Comparison of ENCODE assay signal across 10 cellular contexts in the genomic region with DNA sequence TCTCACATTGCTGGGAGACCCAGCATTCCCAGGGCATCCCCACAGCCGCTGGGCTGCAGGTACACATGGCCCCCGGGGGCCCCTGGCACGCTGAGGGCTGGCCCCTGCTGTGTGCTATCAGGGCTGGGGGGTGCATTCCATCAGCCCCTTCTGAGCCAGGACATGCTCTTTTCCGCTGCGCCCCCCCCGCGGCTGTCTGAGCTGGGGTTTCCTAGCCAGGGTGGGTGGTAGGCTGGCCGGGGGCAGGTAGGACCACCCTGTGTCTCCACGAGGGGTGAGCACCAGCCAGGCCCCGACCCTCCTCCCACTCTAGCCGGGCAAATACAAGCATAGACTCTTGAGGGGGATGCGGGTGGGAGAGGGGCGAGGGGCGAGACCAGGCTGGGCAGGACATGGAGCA. TPM values are rescaled to one million over a fixed set of nuclear protein-coding genes. Genes with fewer than 3 reads are reported as not detected.
"Had no signal": no experiment of that assay in that cellular context is flagged by ENCODE, and none has a peak within 500 bp of the region (broad histone marks: within the 10 kb centered on the region; RNA-seq: fewer than 3 reads in every experiment).

No MANE protein-coding gene starts in this region.

- H3K9me3 ChIP-seq: HAP-1 had no signal

- H3K4me1 ChIP-seq: HAP-1 had no signal

- H3K4me1 Mint-ChIP-seq: GM23338 had no signal

- H3K4me3 ChIP-seq: GM23338, HAP-1, K562 had no signal

- H3K36me3 ChIP-seq: HAP-1 had no signal

- H2AFZ ChIP-seq: GM23338 had no signal

- H3K4me2 ChIP-seq: GM23338 had no signal

- DNase-seq: H7, HFFc6, IMR-90, KG1 had no signal

- ATAC-seq: GM23338, HCT116, K562 had no signal

- H3K9me3 Mint-ChIP-seq: GM23338, HFFc6 had no signal

- H3K4me3 Mint-ChIP-seq: GM23338, HFFc6 had no signal

RNA-seq across cellular contexts. Expression of a gene that starts 58.1 kb away (rescaled TPM):
- total RNA-seq: GM23338, H4, H7, HFFc6, HT-29, IMR-90, K562 had no signal
- polyA plus RNA-seq: GM23338, IMR-90, K562 had no signal
